In genomic region chr12:15575797-15576560, GRCh38 we compare ENCODE assay signal across 20 cellular contexts.
DNase-seq lines count a peak whose midpoint lies in the region; ATAC-seq and TF ChIP-seq lines count a peak whose summit lies in the region.
"Had no signal": no experiment of that assay in that cellular context is flagged by ENCODE, and none has a peak within 500 bp of the region (broad histone marks: within the 10 kb centered on the region; RNA-seq: fewer than 3 reads in every experiment).

No MANE protein-coding gene starts in this region.

- H3K27me3 ChIP-seq in SK-N-SH (ENCODE audit: insufficient read depth) = no peaks in the 10 kb centered on the region
- H3K27me3 ChIP-seq in DND-41 (ENCODE audit: insufficient read depth, low read length, poor library complexity) = no peaks in the 10 kb centered on the region
- H3K27me3 ChIP-seq in thyroid gland = no peaks in the 10 kb centered on the region
- H3K27me3 ChIP-seq: ascending aorta, testis had no signal

- TF ChIP-seq EP300 in SK-N-SH (IDR thresholded peaks at IDR 0.05; ENCODE audit: borderline replicate concordance in 1 of 2, low read depth in 1 of 2, low read length in 1 of 2) = no peak

- TF ChIP-seq POLR2A in thyroid gland (IDR thresholded peaks at IDR 0.05) = no peak

- peaks cover 4% of the 10 kb centered on the region for H3K9me3 Mint-ChIP-seq in activated T-helper 17 cell treated with anti-CD3 and anti-CD28 coated beads, Interleukin-2, amount 50 U/mL, for 72 hours
- H3K9me3 Mint-ChIP-seq: IgD-negative memory B cell had no signal

- H3K4me1 ChIP-seq in SK-N-SH (ENCODE audit: control insufficient read depth in 1 of 2, insufficient read depth in 2 of 2, low read depth in 1 of 2, low read length in 1 of 2) (no peaks in the 10 kb centered on the region), DND-41 (ENCODE audit: insufficient read depth, low read length) (peaks cover 31% of the 10 kb centered on the region), mucosa of descending colon (ENCODE audit: low read depth) (peaks cover 6% of the 10 kb centered on the region), thyroid gland (peaks cover 0 to 6% of the 10 kb centered on the region in 2 donors)
- H3K4me1 ChIP-seq: ascending aorta, testis had no signal

- no peaks in the 10 kb centered on the region for H4K20me1 ChIP-seq in SK-N-SH (ENCODE audit: insufficient read depth)
- H4K20me1 ChIP-seq in DND-41 (ENCODE audit: insufficient read depth, low read length) = no peaks in the 10 kb centered on the region

- H3K36me3 Mint-ChIP-seq in activated T-helper 17 cell treated with anti-CD3 and anti-CD28 coated beads, Interleukin-2, amount 50 U/mL, for 72 hours (ENCODE audit: low read depth) = no peaks in the 10 kb centered on the region

- no peaks in the 10 kb centered on the region for H3K27me3 Mint-ChIP-seq in activated T-helper 17 cell treated with anti-CD3 and anti-CD28 coated beads, Interleukin-2, amount 50 U/mL, for 72 hours
- H3K27me3 Mint-ChIP-seq: IgD-negative memory B cell; naive thymus-derived CD8-positive, alpha-beta T cell had no signal

- H3K79me2 ChIP-seq in SK-N-SH (ENCODE audit: insufficient read depth) = no peaks in the 10 kb centered on the region
- H3K79me2 ChIP-seq in DND-41 (ENCODE audit: insufficient read depth, low read length) = no peaks in the 10 kb centered on the region

- H3K36me3 ChIP-seq in SK-N-SH (replicated peaks in 1 of 2; ENCODE audit: control insufficient read depth in 1 of 2, insufficient read depth in 2 of 2, low read length in 1 of 2) (no peaks in the 10 kb centered on the region), DND-41 (ENCODE audit: insufficient read depth, low read length) (no peaks in the 10 kb centered on the region), mucosa of descending colon (ENCODE audit: low read depth) (no peaks in the 10 kb centered on the region), thyroid gland (no peaks in the 10 kb centered on the region)

- CTCF ChIA-PET in SK-N-SH (lab: Yijun Ruan, JAX) = no interaction called here

- no peak for TF ChIP-seq RAD21 in SK-N-SH (IDR thresholded peaks at IDR 0.05; ENCODE audit: low read length)

- 57% methylated on average over 2 of the region's 2 CpGs for WGBS in SK-N-SH (ENCODE audit: low lambda C conversion rate)
- 75 to 77% methylated on average over 2 of the region's 2 CpGs for WGBS in thyroid gland, 2 donors

- H3K4me1 Mint-ChIP-seq in activated T-helper 17 cell treated with anti-CD3 and anti-CD28 coated beads, Interleukin-2, amount 50 U/mL, for 72 hours = peaks cover 24% of the 10 kb centered on the region

- H3K9me2 ChIP-seq in SK-N-SH = no peaks in the 10 kb centered on the region

- H3K4me3 ChIP-seq in SK-N-SH (ENCODE audit: low read depth in 2 of 2, low read length in 1 of 2) = no peak overlapping the region
- no peak overlapping the region for H3K4me3 ChIP-seq in DND-41 (ENCODE audit: low read depth in 1 of 2, low read length in 2 of 2)
- no peak overlapping the region for H3K4me3 ChIP-seq in mucosa of descending colon
- H3K4me3 ChIP-seq in thyroid gland (replicated peaks in 1 of 3) = no peak overlapping the region
- H3K4me3 ChIP-seq: ascending aorta, heart left ventricle, skin epidermis, testis had no signal

- no peak overlapping the region for H2AFZ ChIP-seq in SK-N-SH (ENCODE audit: low read depth)
- H2AFZ ChIP-seq in DND-41 (ENCODE audit: low read depth, low read length) = peak overlapping the region; percentile 43

- no peak for DNase-seq in SK-N-SH
- DNase-seq in DND-41 = no peak
- DNase-seq in mucosa of descending colon = peak in 1 of 3 donors; percentile 23
- no peak for DNase-seq in stimulated activated naive CD4-positive, alpha-beta T cell treated with Interleukin-2 at 50 U/mL for 16 hours (lab: John Stamatoyannopoulos, UW)
- DNase-seq in thyroid gland = no peak
- no peak for DNase-seq in NCI-H510A treated with DMSO at 0.1 percent for 48 hours (lab: John Stamatoyannopoulos, UW)
- DNase-seq: activated CD4-positive, alpha-beta T cell treated with anti-CD3 and anti-CD28 coated beads for 48 hours; C1 segment of cervical spinal cord; endodermal cell; heart left ventricle; naive thymus-derived CD8-positive, alpha-beta T cell; NCI-H2029; SHP77 treated with DMSO at 0.1 percent for 48 hours; stimulated activated CD4-positive, alpha-beta T cell treated with anti-CD3 and anti-CD28 coated beads, Interleukin-4, amount 100 ng/mL, for 1 hour; testis had no signal

- H3K27ac Mint-ChIP-seq in activated T-helper 17 cell treated with anti-CD3 and anti-CD28 coated beads, Interleukin-2, amount 50 U/mL, for 72 hours = peak overlapping the region; percentile 15
- H3K27ac Mint-ChIP-seq: endodermal cell had no signal

- no peak for TF ChIP-seq CTCF in SK-N-SH (IDR thresholded peaks at IDR 0.05)
- TF ChIP-seq CTCF in DND-41 (IDR thresholded peaks at IDR 0.05; ENCODE audit: borderline replicate concordance, extremely low read depth, low read length, poor library complexity, severe bottlenecking) = no peak
- no peak for TF ChIP-seq CTCF in mucosa of descending colon (IDR thresholded peaks at IDR 0.05)
- TF ChIP-seq CTCF in thyroid gland (IDR thresholded peaks at IDR 0.05) = no peak

- H3K4me2 ChIP-seq in SK-N-SH (no peak overlapping the region), DND-41 (ENCODE audit: insufficient read depth, low read length) (no peak overlapping the region)

- no peaks in the 10 kb centered on the region for H3F3A ChIP-seq in SK-N-SH (replicated peaks; ENCODE audit: insufficient read depth)

- peak overlapping the region; percentile 30 for H3K4me3 Mint-ChIP-seq in activated T-helper 17 cell treated with anti-CD3 and anti-CD28 coated beads, Interleukin-2, amount 50 U/mL, for 72 hours
- H3K4me3 Mint-ChIP-seq: endodermal cell; IgD-negative memory B cell; naive thymus-derived CD8-positive, alpha-beta T cell had no signal

- POLR2A ChIA-PET in SK-N-SH (lab: Yijun Ruan, JAX) = no interaction called here

- H3K9ac ChIP-seq in SK-N-SH = no peak overlapping the region
- H3K9ac ChIP-seq in DND-41 (ENCODE audit: low read depth, low read length) = no peak overlapping the region

- H3K9me3 ChIP-seq in SK-N-SH = no peaks in the 10 kb centered on the region
- no peaks in the 10 kb centered on the region for H3K9me3 ChIP-seq in DND-41 (ENCODE audit: insufficient read depth, low read length, severe bottlenecking)
- H3K9me3 ChIP-seq in mucosa of descending colon = no peaks in the 10 kb centered on the region
- H3K9me3 ChIP-seq in thyroid gland = no peaks in the 10 kb centered on the region
- H3K9me3 ChIP-seq: ascending aorta, testis had no signal

- ATAC-seq in SK-N-SH treated with all-trans-retinoic acid at 6 μM for 48 hours (no peak), DND-41 (ENCODE audit: insufficient read depth, low read depth) (no peak), mucosa of descending colon (peak; percentile 69)
- peak; percentile 54 for ATAC-seq in activated T-helper 17 cell treated with anti-CD3 and anti-CD28 coated beads, Interleukin-2, amount 50 U/mL, for 72 hours (replicated peaks)
- ATAC-seq: naive thymus-derived CD8-positive, alpha-beta T cell had no signal

- intact Hi-C loops in mucosa of descending colon (cut with DNase I, micrococcal nuclease) (no loop called here), thyroid gland (cut with DNase I) (no loop called here)

- no peak overlapping the region for H3K27ac ChIP-seq in SK-N-SH (ENCODE audit: low read depth in 2 of 2, low read length in 1 of 2)
- 0 out of 2 replicates have a peak overlapping the region, but pooled peaks have one; percentile 24 for H3K27ac ChIP-seq in DND-41 (ENCODE audit: low read length)
- no peak overlapping the region for H3K27ac ChIP-seq in thyroid gland
- H3K27ac ChIP-seq: ascending aorta, heart left ventricle, skin epidermis, testis had no signal

TF ChIP-seq in SK-N-SH treated with all-trans-retinoic acid at 6 μM for 48 hours, 23 proteins besides CTCF, POLR2A, EP300 and RAD21:
- TF ChIP-seq ISL1 (CRISPR knock-in tag; IDR thresholded peaks at IDR 0.05) = 0 out of 2 replicates have a peak, but pooled peaks have one; percentile 24
- no peak for TF ChIP-seq TOX (CRISPR knock-in tag; IDR thresholded peaks at IDR 0.05; ENCODE audit: borderline replicate concordance)

TF ChIP-seq in SK-N-SH, 30 proteins besides CTCF, POLR2A, EP300 and RAD21 (continues in another document):
- TF ChIP-seq MXI1 (IDR thresholded peaks at IDR 0.05; ENCODE audit: low read depth, low read length) (no peak), SIN3A (IDR thresholded peaks at IDR 0.05; ENCODE audit: borderline replicate concordance, low read depth, low read length) (no peak), ZBTB33 (IDR thresholded peaks at IDR 0.05; ENCODE audit: borderline replicate concordance, low read depth) (no peak), MAX (IDR thresholded peaks at IDR 0.05; ENCODE audit: low read depth) (no peak), NRF1 (IDR thresholded peaks at IDR 0.05; ENCODE audit: low read depth, low read length) (no peak), TEAD4 (IDR thresholded peaks at IDR 0.05; ENCODE audit: borderline replicate concordance, insufficient read depth) (no peak), RXRA (IDR thresholded peaks at IDR 0.05; ENCODE audit: borderline replicate concordance, low read depth) (no peak), RFX5 (IDR thresholded peaks at IDR 0.05; ENCODE audit: low read length) (no peak), USF2 (IDR thresholded peaks at IDR 0.05; ENCODE audit: borderline replicate concordance, low read depth, low read length) (no peak)

Comparison
In these comparisons a context has a peak if more than half of its experiments do, and no peak if none do; other contexts are left out.
1. ATAC-seq: peak in activated T-helper 17 cell treated with anti-CD3 and anti-CD28 coated beads, Interleukin-2, amount 50 U/mL, for 72 hours (single experiment) and mucosa of descending colon (single experiment); none in SK-N-SH treated with all-trans-retinoic acid at 6 μM for 48 hours (single experiment) and DND-41 (single experiment).